1 cellular context compared by ENCODE assay signal in the genomic region with DNA sequence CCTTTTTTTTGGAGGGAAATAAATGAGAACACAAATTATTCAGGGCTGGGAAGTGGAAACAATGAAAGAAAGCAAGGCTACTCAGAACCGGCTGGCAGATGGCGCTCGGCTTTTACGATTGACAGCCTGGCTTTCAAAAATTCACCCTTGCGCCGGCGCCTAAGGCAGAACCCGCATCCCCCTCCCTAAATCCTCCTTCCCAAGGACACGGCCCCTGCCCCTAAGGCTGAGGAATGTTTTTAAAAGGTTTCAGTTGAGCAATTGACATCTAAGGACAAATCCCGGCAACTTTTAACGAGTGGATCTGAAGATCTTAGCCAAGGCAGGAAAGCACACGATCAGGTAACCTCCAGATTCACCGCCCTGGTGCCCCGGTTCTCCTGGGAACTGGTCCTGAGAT.
A peak's percentile ranks its signal among the peaks of the same experiment; 100 is the strongest.
TF ChIP-seq lines count a peak whose summit lies in the region.

No MANE protein-coding gene starts in this region.

TF ChIP-seq in GM12878, 131 proteins besides CTCF, POLR2A, EP300 and RAD21 (continued from another document):
- TF ChIP-seq CHD1 (IDR thresholded peaks at IDR 0.05; ENCODE audit: low read depth, low read length) (no peak), PAX8 (IDR thresholded peaks at IDR 0.05) (no peak), ASH2L (IDR thresholded peaks at IDR 0.05; ENCODE audit: borderline replicate concordance, low read depth) (no peak), SMC3 (IDR thresholded peaks at IDR 0.05; ENCODE audit: borderline replicate concordance, low read length) (peak; percentile 77; the same call in 1 of the 2 replicates)
